In genomic region chr10:116787893-116788665, GRCh38 we compare ENCODE assay signal across 1 cellular context.
TF ChIP-seq lines count a peak whose summit lies in the region.

No MANE protein-coding gene starts in this region.

TF ChIP-seq in HEK293, 187 proteins besides CTCF, POLR2A, EP300 and RAD21 (continued from another document):
- TF ChIP-seq ZNF341 (tag by site-specific recombination; IDR thresholded peaks at IDR 0.05; ENCODE audit: low read depth) (peak; percentile 86), PATZ1 (tag by site-specific recombination; IDR thresholded peaks at IDR 0.05) (0 out of 2 replicates have a peak, but pooled peaks have one; percentile 56), GLIS1 (tag by site-specific recombination; IDR thresholded peaks at IDR 0.05) (peak; percentile 72), GLIS2 (tag by site-specific recombination; IDR thresholded peaks at IDR 0.05) (peak; percentile 48; the same call in 1 of the 2 replicates), ZSCAN16 (tag by site-specific recombination; IDR thresholded peaks at IDR 0.05) (no peak), ZNF692 (tag by site-specific recombination; IDR thresholded peaks at IDR 0.05) (peak; percentile 87), HOXC10 (CRISPR knock-in tag; IDR thresholded peaks at IDR 0.05) (no peak), ZNF350 (tag by site-specific recombination; IDR thresholded peaks at IDR 0.05) (no peak), ZNF354C (tag by site-specific recombination; IDR thresholded peaks at IDR 0.05; ENCODE audit: borderline replicate concordance, low read depth) (no peak), KLF10 (tag by site-specific recombination; IDR thresholded peaks at IDR 0.05) (no peak), ZBTB11 (tag by site-specific recombination; conservative IDR thresholded peaks at IDR 0.05; ENCODE audit: low read depth) (peak; percentile 47; the same call in 1 of the 2 replicates), ZNF335 (tag by site-specific recombination; conservative IDR thresholded peaks at IDR 0.05) (0 out of 2 replicates have a peak, but pooled peaks have one; percentile 26), MZF1 (tag by site-specific recombination; IDR thresholded peaks at IDR 0.05; ENCODE audit: borderline replicate concordance) (no peak), ZNF19 (tag by site-specific recombination; IDR thresholded peaks at IDR 0.05; ENCODE audit: low read depth) (no peak), HOXD13 (CRISPR knock-in tag; IDR thresholded peaks at IDR 0.05; ENCODE audit: borderline replicate concordance) (no peak), ZNF514 (tag by site-specific recombination; IDR thresholded peaks at IDR 0.05) (no peak), EGR2 (tag by site-specific recombination; IDR thresholded peaks at IDR 0.05; ENCODE audit: low read depth) (peak; percentile 35; the same call in 1 of the 2 replicates)
